Comparison of ENCODE assay signal across 30 cellular contexts in genomic region chr17:73396429-73397277, GRCh38.
A peak's percentile ranks its signal among the peaks of the same experiment; 100 is the strongest.
DNase-seq lines count a peak whose midpoint lies in the region; ATAC-seq and TF ChIP-seq lines count a peak whose summit lies in the region.
"Had no signal": no experiment of that assay in that cellular context is flagged by ENCODE, and none has a peak within 500 bp of the region (broad histone marks: within the 10 kb centered on the region; RNA-seq: fewer than 3 reads in every experiment).

No MANE protein-coding gene starts in this region.

- BruUV-seq in Caco-2 (replicated peaks; lab: Mats Ljungman, UMichigan) = no TSS peak

- ATAC-seq in HG03521 (IDR thresholded peaks at IDR 0.05; ENCODE audit: unreplicated experiment) = no peak
- ATAC-seq: foreskin keratinocyte; K562; PC-3; right lobe of liver; stimulated activated effector memory CD8-positive, alpha-beta T cell treated with anti-CD3 and anti-CD28 coated beads, Interleukin-12 subunit alpha, Interleukin-12 subunit beta, amount 100 ng/mL, for 72 hours; T-cell had no signal

- CTCF ChIA-PET in Caco-2 (lab: Charles Lee) = no interaction called here

- H3K4me3 ChIP-seq in Caco-2 (ENCODE audit: low read depth, low read length) = no peak overlapping the region
- no peak overlapping the region for H3K4me3 ChIP-seq in coronary artery
- H3K4me3 ChIP-seq: A549; BLaER1 treated with 17β-estradiol and CSF1 and Interleukin-3, amounts not matched to agents 10 nM and 100 nM; cardiac muscle cell; K562; ovary; right lobe of liver; testis had no signal

- no peaks in the 10 kb centered on the region for H3K9me3 ChIP-seq in Caco-2
- H3K9me3 ChIP-seq: A549; BLaER1 treated with 17β-estradiol and CSF1 and Interleukin-3, amounts not matched to agents 10 nM and 100 nM; ovary; right lobe of liver; testis had no signal

- no peaks in the 10 kb centered on the region for H3K27me3 Mint-ChIP-seq in Caco-2 (ENCODE audit: insufficient read depth, unreplicated experiment)
- H3K27me3 Mint-ChIP-seq in brain = peaks cover 3% of the 10 kb centered on the region
- H3K27me3 Mint-ChIP-seq in nephron progenitor cell (ENCODE audit: low read depth, poor library complexity) = no peaks in the 10 kb centered on the region
- no peaks in the 10 kb centered on the region for H3K27me3 Mint-ChIP-seq in activated T-helper 2 cell treated with anti-CD3 and anti-CD28 coated beads, Interferon-gamma antibody, Interleukin-2, Interleukin-4, amounts not matched to agents 10 μg/mL and 5 μg/mL and 100 μg/mL, durations not matched to agents 14 hours and 24 hours and 36 hours (ENCODE audit: low read depth)
- H3K27me3 Mint-ChIP-seq: activated CD4-positive, alpha-beta T cell treated with anti-CD3 and anti-CD28 coated beads, Interleukin-2, amount 10 ng/mL, durations not matched to agents 7 days and 5 days; activated naive CD8-positive, alpha-beta T cell treated with anti-CD3 and anti-CD28 coated beads, Interleukin-2, amount 10 ng/mL, durations not matched to agents 7 days and 5 days; T-cell had no signal

- POLR2A ChIA-PET in Caco-2 (lab: Charles Lee) = no interaction called here

- H3K27ac Mint-ChIP-seq in Caco-2 (ENCODE audit: unreplicated experiment) = peak overlapping the region; percentile 63
- peak overlapping the region in 3 of 5 experiments; percentile 17 to 62 (median 17) for H3K27ac Mint-ChIP-seq in brain
- peak overlapping the region; percentile 76 for H3K27ac Mint-ChIP-seq in nephron progenitor cell
- no peak overlapping the region for H3K27ac Mint-ChIP-seq in activated T-helper 2 cell treated with anti-CD3 and anti-CD28 coated beads, Interferon-gamma antibody, Interleukin-2, Interleukin-4, amounts not matched to agents 10 μg/mL and 5 μg/mL and 100 μg/mL, durations not matched to agents 14 hours and 24 hours and 36 hours
- H3K27ac Mint-ChIP-seq: activated CD4-positive, alpha-beta T cell treated with anti-CD3 and anti-CD28 coated beads, Interleukin-2, amount 10 ng/mL, durations not matched to agents 7 days and 5 days; activated naive CD8-positive, alpha-beta T cell treated with anti-CD3 and anti-CD28 coated beads, Interleukin-2, amount 10 ng/mL, durations not matched to agents 7 days and 5 days; HFFc6; stimulated activated effector memory CD8-positive, alpha-beta T cell treated with anti-CD3 and anti-CD28 coated beads, Interleukin-12 subunit alpha, Interleukin-12 subunit beta, amount 100 ng/mL, for 72 hours; T-cell had no signal

- no peak for TF ChIP-seq CTCF in Caco-2 (IDR thresholded peaks at IDR 0.05; ENCODE audit: insufficient read depth in 1 of 2, low read depth in 1 of 2, low read length in 1 of 2, severe bottlenecking in 1 of 2, unreplicated experiment in 1 of 2)
- no peak for TF ChIP-seq CTCF in brain (conservative IDR thresholded peaks at IDR 0.05)
- no peak for TF ChIP-seq CTCF in nephron progenitor cell (IDR thresholded peaks at IDR 0.05)
- no peak for TF ChIP-seq CTCF in coronary artery (IDR thresholded peaks at IDR 0.05)

- intact Hi-C loops in Caco-2 (cut with micrococcal nuclease; ENCODE audit: unreplicated experiment) = no loop called here
- intact Hi-C loops in activated T-helper 2 cell treated with anti-CD3 and anti-CD28 coated beads, Interferon-gamma antibody, Interleukin-2, Interleukin-4, amounts not matched to agents 10 μg/mL and 5 μg/mL and 100 μg/mL, durations not matched to agents 14 hours and 24 hours and 36 hours (cut with micrococcal nuclease) = no loop called here

- no peaks in the 10 kb centered on the region for H3K36me3 ChIP-seq in Caco-2 (ENCODE audit: control insufficient read depth, insufficient read depth, low read length)
- H3K36me3 ChIP-seq: ovary, right lobe of liver had no signal

- H3K9me3 Mint-ChIP-seq in Caco-2 (ENCODE audit: unreplicated experiment) (no peaks in the 10 kb centered on the region), brain (no peaks in the 10 kb centered on the region), nephron progenitor cell (no peaks in the 10 kb centered on the region)
- no peaks in the 10 kb centered on the region for H3K9me3 Mint-ChIP-seq in activated T-helper 2 cell treated with anti-CD3 and anti-CD28 coated beads, Interferon-gamma antibody, Interleukin-2, Interleukin-4, amounts not matched to agents 10 μg/mL and 5 μg/mL and 100 μg/mL, durations not matched to agents 14 hours and 24 hours and 36 hours
- H3K9me3 Mint-ChIP-seq: activated CD4-positive, alpha-beta T cell treated with anti-CD3 and anti-CD28 coated beads, Interleukin-2, amount 10 ng/mL, durations not matched to agents 7 days and 5 days; activated naive CD8-positive, alpha-beta T cell treated with anti-CD3 and anti-CD28 coated beads, Interleukin-2, amount 10 ng/mL, durations not matched to agents 7 days and 5 days; HFFc6; stimulated activated effector memory CD8-positive, alpha-beta T cell treated with anti-CD3 and anti-CD28 coated beads, Interleukin-12 subunit alpha, Interleukin-12 subunit beta, amount 100 ng/mL, for 72 hours; T-cell had no signal

- H3K4me1 Mint-ChIP-seq in Caco-2 (ENCODE audit: low read depth, unreplicated experiment) (peaks cover 8% of the 10 kb centered on the region), brain (peaks cover 22% of the 10 kb centered on the region), nephron progenitor cell (peaks cover 25% of the 10 kb centered on the region)
- H3K4me1 Mint-ChIP-seq in activated T-helper 2 cell treated with anti-CD3 and anti-CD28 coated beads, Interferon-gamma antibody, Interleukin-2, Interleukin-4, amounts not matched to agents 10 μg/mL and 5 μg/mL and 100 μg/mL, durations not matched to agents 14 hours and 24 hours and 36 hours (ENCODE audit: low read depth) = no peaks in the 10 kb centered on the region
- H3K4me1 Mint-ChIP-seq: activated CD4-positive, alpha-beta T cell treated with anti-CD3 and anti-CD28 coated beads, Interleukin-2, amount 10 ng/mL, durations not matched to agents 7 days and 5 days; activated naive CD8-positive, alpha-beta T cell treated with anti-CD3 and anti-CD28 coated beads, Interleukin-2, amount 10 ng/mL, durations not matched to agents 7 days and 5 days; stimulated activated effector memory CD8-positive, alpha-beta T cell treated with anti-CD3 and anti-CD28 coated beads, Interleukin-12 subunit alpha, Interleukin-12 subunit beta, amount 100 ng/mL, for 72 hours; T-cell had no signal

- H3K27me3 ChIP-seq in Caco-2 (replicated peaks; ENCODE audit: control insufficient read depth, insufficient read depth, low read length) = no peaks in the 10 kb centered on the region
- H3K27me3 ChIP-seq: BLaER1 treated with 17β-estradiol and CSF1 and Interleukin-3, amounts not matched to agents 10 nM and 100 nM; cardiac muscle cell; foreskin keratinocyte; ovary; right lobe of liver; testis had no signal

- no peaks in the 10 kb centered on the region for H3K36me3 Mint-ChIP-seq in Caco-2 (ENCODE audit: insufficient read depth, unreplicated experiment)
- H3K36me3 Mint-ChIP-seq in brain = peaks cover 48% of the 10 kb centered on the region
- peaks cover 36% of the 10 kb centered on the region for H3K36me3 Mint-ChIP-seq in nephron progenitor cell (ENCODE audit: low read depth)
- no peaks in the 10 kb centered on the region for H3K36me3 Mint-ChIP-seq in activated T-helper 2 cell treated with anti-CD3 and anti-CD28 coated beads, Interferon-gamma antibody, Interleukin-2, Interleukin-4, amounts not matched to agents 10 μg/mL and 5 μg/mL and 100 μg/mL, durations not matched to agents 14 hours and 24 hours and 36 hours (ENCODE audit: low read depth)
- H3K36me3 Mint-ChIP-seq: stimulated activated effector memory CD8-positive, alpha-beta T cell treated with anti-CD3 and anti-CD28 coated beads, Interleukin-12 subunit alpha, Interleukin-12 subunit beta, amount 100 ng/mL, for 72 hours had no signal

- DNase-seq in Caco-2 (no peak), NCI-H187 treated with DMSO at 0.1 percent for 48 hours (lab: John Stamatoyannopoulos, UW) (peak; percentile 87), nephron progenitor cell (no peak), NCI-H1436 treated with DMSO at 0.1 percent for 48 hours (lab: John Stamatoyannopoulos, UW) (no peak), coronary artery (ENCODE audit: low spot score) (no peak)
- no peak for DNase-seq in activated T-helper 2 cell treated with anti-CD3 and anti-CD28 coated beads, Interferon-gamma antibody, Interleukin-2, Interleukin-4, amounts not matched to agents 10 μg/mL and 5 μg/mL and 100 μg/mL, durations not matched to agents 14 hours and 24 hours and 36 hours (ENCODE audit: low spot score)
- DNase-seq: activated CD4-positive, alpha-beta T cell treated with anti-CD3 and anti-CD28 coated beads, Interleukin-2, amount 10 ng/mL, durations not matched to agents 7 days and 5 days; activated naive CD8-positive, alpha-beta T cell treated with anti-CD3 and anti-CD28 coated beads, Interleukin-2, amount 10 ng/mL, durations not matched to agents 7 days and 5 days; foreskin keratinocyte; HFFc6; hypothalamus; islet precursor cell; mammary epithelial cell; MV-4-11; NCI-H2029 treated with DMSO at 0.1 percent for 48 hours; NCI-H774; ovary; PC-3; SIG-M5; T-cell; testis had no signal

- no peak overlapping the region for H3K27ac ChIP-seq in coronary artery
- H3K27ac ChIP-seq: A549; BLaER1 treated with 17β-estradiol and CSF1 and Interleukin-3, amounts not matched to agents 10 nM and 100 nM; cardiac muscle cell; epithelial cell of prostate; foreskin keratinocyte; ovary; right lobe of liver; testis had no signal

- H3K4me1 ChIP-seq in Caco-2 = no peaks in the 10 kb centered on the region
- H3K4me1 ChIP-seq: A549, foreskin keratinocyte, right lobe of liver, testis had no signal

- H3K4me3 Mint-ChIP-seq in Caco-2 (ENCODE audit: unreplicated experiment) (no peak overlapping the region), brain (no peak overlapping the region), nephron progenitor cell (no peak overlapping the region)
- no peak overlapping the region for H3K4me3 Mint-ChIP-seq in activated T-helper 2 cell treated with anti-CD3 and anti-CD28 coated beads, Interferon-gamma antibody, Interleukin-2, Interleukin-4, amounts not matched to agents 10 μg/mL and 5 μg/mL and 100 μg/mL, durations not matched to agents 14 hours and 24 hours and 36 hours (ENCODE audit: low read depth)
- H3K4me3 Mint-ChIP-seq: activated CD4-positive, alpha-beta T cell treated with anti-CD3 and anti-CD28 coated beads, Interleukin-2, amount 10 ng/mL, durations not matched to agents 7 days and 5 days; activated naive CD8-positive, alpha-beta T cell treated with anti-CD3 and anti-CD28 coated beads, Interleukin-2, amount 10 ng/mL, durations not matched to agents 7 days and 5 days; HFFc6; stimulated activated effector memory CD8-positive, alpha-beta T cell treated with anti-CD3 and anti-CD28 coated beads, Interleukin-12 subunit alpha, Interleukin-12 subunit beta, amount 100 ng/mL, for 72 hours; T-cell had no signal
